Comparison of ENCODE assay signal across 27 cellular contexts in the genomic region with DNA sequence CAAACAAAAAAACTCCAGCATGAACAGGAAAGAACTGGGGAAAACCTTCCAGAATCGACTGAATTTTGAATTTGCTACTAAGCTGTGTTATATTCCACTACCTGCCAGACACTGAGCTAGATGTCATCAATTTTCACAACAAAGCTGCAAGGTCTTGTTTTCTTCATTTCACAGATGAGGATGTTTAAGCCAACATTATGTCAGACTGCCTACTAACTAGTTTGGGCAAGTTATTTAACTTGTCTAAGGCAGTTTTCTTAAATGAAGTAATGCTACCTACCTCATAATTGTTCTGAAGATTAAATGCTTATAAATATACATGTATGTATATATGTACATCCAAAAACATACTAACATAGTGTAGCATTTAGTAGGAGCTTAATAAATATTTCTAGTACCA.
"Had no signal": no experiment of that assay in that cellular context is flagged by ENCODE, and none has a peak within 500 bp of the region (broad histone marks: within the 10 kb centered on the region; RNA-seq: fewer than 3 reads in every experiment).

No MANE protein-coding gene starts in this region.

- H3K9me3 ChIP-seq: colonic mucosa, esophagus muscularis mucosa, esophagus squamous epithelium, gastrocnemius medialis, gastroesophageal sphincter, heart left ventricle, heart right ventricle had no signal

- FAIRE-seq: colon, endometrium, frontal cortex had no signal

- H3K4me3 ChIP-seq: colonic mucosa, coronary artery, dorsolateral prefrontal cortex, esophagus muscularis mucosa, esophagus squamous epithelium, gastrocnemius medialis, gastroesophageal sphincter, heart left ventricle, heart right ventricle had no signal

- H3K27me3 ChIP-seq: colonic mucosa, dorsolateral prefrontal cortex, esophagus muscularis mucosa, esophagus squamous epithelium, foreskin keratinocyte, gastrocnemius medialis, gastroesophageal sphincter, heart left ventricle, heart right ventricle had no signal

- H3K36me3 ChIP-seq: colonic mucosa, esophagus muscularis mucosa, esophagus squamous epithelium, gastrocnemius medialis, gastroesophageal sphincter, heart left ventricle, heart right ventricle had no signal

- ATAC-seq: effector memory CD8-positive, alpha-beta T cell; esophagus mucosa; foreskin keratinocyte; gastrocnemius medialis; gastroesophageal sphincter; heart left ventricle; heart right ventricle had no signal

- H3K4me1 ChIP-seq: colonic mucosa, esophagus muscularis mucosa, esophagus squamous epithelium, foreskin keratinocyte, gastrocnemius medialis, gastroesophageal sphincter, heart left ventricle, heart right ventricle had no signal

- DNase-seq: colonic mucosa; cortex of kidney; dermis blood vessel endothelial cell; dorsolateral prefrontal cortex; effector CD4-positive, alpha-beta T cell; effector CD8-positive, alpha-beta T cell; effector memory CD4-positive, alpha-beta T cell; effector memory CD8-positive, alpha-beta T cell; endodermal cell; erythroblast; esophagus squamous epithelium; foreskin fibroblast; foreskin keratinocyte; foreskin melanocyte; gastrocnemius medialis; glutamatergic neuron; head of caudate nucleus; heart left ventricle; heart right ventricle had no signal

- H3K27ac ChIP-seq: colonic mucosa, coronary artery, dorsolateral prefrontal cortex, epithelial cell of prostate, esophagus muscularis mucosa, esophagus squamous epithelium, foreskin keratinocyte, gastrocnemius medialis, gastroesophageal sphincter, heart left ventricle, heart right ventricle had no signal
